ENCODE assay signal across 1 cellular context in genomic region chr7:151061241-151062110, GRCh38.
TF ChIP-seq lines count a peak whose summit lies in the region.

No MANE protein-coding gene starts in this region.

TF ChIP-seq in SK-N-SH treated with all-trans-retinoic acid at 6 μM for 48 hours, 23 proteins besides CTCF, POLR2A, EP300 and RAD21 (continued from another document):
- no peak for TF ChIP-seq TSHZ2 (CRISPR knock-in tag; IDR thresholded peaks at IDR 0.05)
- TF ChIP-seq ZNF8 (CRISPR knock-in tag; IDR thresholded peaks at IDR 0.05) = no peak
- no peak for TF ChIP-seq CSRNP3 (CRISPR knock-in tag; IDR thresholded peaks at IDR 0.05)
- no peak for TF ChIP-seq SNAI2 (CRISPR knock-in tag; IDR thresholded peaks at IDR 0.05)
- no peak for TF ChIP-seq ZC3H10 (CRISPR knock-in tag; IDR thresholded peaks at IDR 0.05)
- no peak for TF ChIP-seq ZNF565 (CRISPR knock-in tag; conservative IDR thresholded peaks at IDR 0.05; ENCODE audit: low read depth)
- TF ChIP-seq GLIS3 (CRISPR knock-in tag; IDR thresholded peaks at IDR 0.05) = no peak
- TF ChIP-seq TCF4 (CRISPR knock-in tag; IDR thresholded peaks at IDR 0.05; ENCODE audit: borderline replicate concordance) = no peak
- no peak for TF ChIP-seq ISL1 (CRISPR knock-in tag; IDR thresholded peaks at IDR 0.05)
- no peak for TF ChIP-seq ESRRG (CRISPR knock-in tag; IDR thresholded peaks at IDR 0.05)
- TF ChIP-seq RARB (CRISPR knock-in tag; IDR thresholded peaks at IDR 0.05) = no peak
- no peak for TF ChIP-seq BACH2 (CRISPR knock-in tag; IDR thresholded peaks at IDR 0.05; ENCODE audit: borderline replicate concordance)
